24 cellular contexts compared by ENCODE assay signal in genomic region chrX:43345166-43345565, GRCh38.
DNase-seq lines count a peak whose midpoint lies in the region; ATAC-seq and TF ChIP-seq lines count a peak whose summit lies in the region.
"Had no signal": no experiment of that assay in that cellular context is flagged by ENCODE, and none has a peak within 500 bp of the region (broad histone marks: within the 10 kb centered on the region; RNA-seq: fewer than 3 reads in every experiment).

No MANE protein-coding gene starts in this region.

- H3K27me3 ChIP-seq in right lobe of liver: peaks cover 0 to 4% of the 10 kb centered on the region in 2 donors
- H3K27me3 ChIP-seq in right atrium auricular region: no peaks in the 10 kb centered on the region
- H3K27me3 ChIP-seq: esophagus muscularis mucosa had no signal

- H3K4me3 Mint-ChIP-seq in activated CD8-positive, alpha-beta T cell treated with anti-CD3 and anti-CD28 coated beads for 36 hours: no peak overlapping the region
- no peak overlapping the region for H3K4me3 Mint-ChIP-seq in activated CD8-positive, alpha-beta T cell treated with anti-CD3 and anti-CD28 coated beads, Interleukin-2, amount 10 ng/mL, durations not matched to agents 7 days and 5 days
- no peak overlapping the region for H3K4me3 Mint-ChIP-seq in activated T-helper 17 cell treated with anti-CD3 and anti-CD28 coated beads, Interleukin-2, amount 50 U/mL, for 72 hours
- H3K4me3 Mint-ChIP-seq: CD8-positive, alpha-beta T cell; dendritic cell treated with granulocyte-macrophage colony-stimulating factor and Interleukin-4, amounts not matched to agents 40 ng/mL and 50 ng/mL, for 4 days; nephron progenitor cell had no signal

- POLR2A ChIA-PET in activated CD8-positive, alpha-beta T cell treated with anti-CD3 and anti-CD28 coated beads for 36 hours (lab: Charles Lee): no interaction called here
- POLR2A ChIA-PET in activated CD8-positive, alpha-beta T cell treated with anti-CD3 and anti-CD28 coated beads, Interleukin-2, amount 10 ng/mL, durations not matched to agents 7 days and 5 days (lab: Charles Lee): no interaction called here

- H3K36me3 ChIP-seq in right lobe of liver (no peaks in the 10 kb centered on the region), right atrium auricular region (no peaks in the 10 kb centered on the region)
- H3K36me3 ChIP-seq: esophagus muscularis mucosa, spleen had no signal

- CTCF ChIA-PET in activated CD8-positive, alpha-beta T cell treated with anti-CD3 and anti-CD28 coated beads for 36 hours (lab: Charles Lee): no interaction called here
- CTCF ChIA-PET in activated CD8-positive, alpha-beta T cell treated with anti-CD3 and anti-CD28 coated beads, Interleukin-2, amount 10 ng/mL, durations not matched to agents 7 days and 5 days (lab: Charles Lee): interaction anchor here (1.2 kb wide), 1 partner anchor 12 kb away, joined by 3 read pairs; no protein-coding TSS in a partner anchor

- no peak overlapping the region for H3K4me3 ChIP-seq in right lobe of liver
- no peak overlapping the region for H3K4me3 ChIP-seq in right atrium auricular region
- H3K4me3 ChIP-seq: esophagus muscularis mucosa, spleen had no signal

- H3K9me3 Mint-ChIP-seq in activated CD8-positive, alpha-beta T cell treated with anti-CD3 and anti-CD28 coated beads for 36 hours: no peaks in the 10 kb centered on the region
- H3K9me3 Mint-ChIP-seq in activated CD8-positive, alpha-beta T cell treated with anti-CD3 and anti-CD28 coated beads, Interleukin-2, amount 10 ng/mL, durations not matched to agents 7 days and 5 days (ENCODE audit: insufficient read depth): no peaks in the 10 kb centered on the region
- no peaks in the 10 kb centered on the region for H3K9me3 Mint-ChIP-seq in activated T-helper 17 cell treated with anti-CD3 and anti-CD28 coated beads, Interleukin-2, amount 50 U/mL, for 72 hours
- H3K9me3 Mint-ChIP-seq: CD8-positive, alpha-beta T cell; dendritic cell treated with granulocyte-macrophage colony-stimulating factor and Interleukin-4, amounts not matched to agents 40 ng/mL and 50 ng/mL, for 4 days had no signal

- ATAC-seq in activated CD8-positive, alpha-beta T cell treated with anti-CD3 and anti-CD28 coated beads for 36 hours: no peak
- no peak for ATAC-seq in activated CD8-positive, alpha-beta T cell treated with anti-CD3 and anti-CD28 coated beads, Interleukin-2, amount 10 ng/mL, durations not matched to agents 7 days and 5 days
- ATAC-seq in HG02884 (IDR thresholded peaks at IDR 0.05; ENCODE audit: unreplicated experiment): peak; percentile 39
- no peak for ATAC-seq in activated T-helper 17 cell treated with anti-CD3 and anti-CD28 coated beads, Interleukin-2, amount 50 U/mL, for 72 hours (replicated peaks)
- ATAC-seq in right lobe of liver: no peak
- no peak for ATAC-seq in GM18858 (IDR thresholded peaks at IDR 0.05; ENCODE audit: unreplicated experiment)
- ATAC-seq: CD8-positive, alpha-beta T cell had no signal

- DNase-seq in activated CD8-positive, alpha-beta T cell treated with anti-CD3 and anti-CD28 coated beads for 36 hours: no peak
- no peak for DNase-seq in activated CD8-positive, alpha-beta T cell treated with anti-CD3 and anti-CD28 coated beads, Interleukin-2, amount 10 ng/mL, durations not matched to agents 7 days and 5 days
- no peak for DNase-seq in right lobe of liver
- no peak for DNase-seq in right atrium auricular region (ENCODE audit: low spot score)
- DNase-seq in GM10266 (ENCODE audit: extremely low spot score): no peak
- DNase-seq: 8988T; activated gamma-delta T cell treated with Interleukin-2 at 50 U/mL for 16 hours; activated T-cell treated with anti-CD3 and anti-CD28 coated beads, Interleukin-2, amount 50 U/mL, for 1 hour; caudate nucleus; CD8-positive, alpha-beta T cell; DMS 273 treated with DMSO at 0.1 percent for 48 hours; H7; NCI-H1436; NCI-H345; NCI-H82; nephron progenitor cell; retina; spleen had no signal

- no peaks in the 10 kb centered on the region for H3K27me3 Mint-ChIP-seq in activated CD8-positive, alpha-beta T cell treated with anti-CD3 and anti-CD28 coated beads for 36 hours
- no peaks in the 10 kb centered on the region for H3K27me3 Mint-ChIP-seq in activated CD8-positive, alpha-beta T cell treated with anti-CD3 and anti-CD28 coated beads, Interleukin-2, amount 10 ng/mL, durations not matched to agents 7 days and 5 days (ENCODE audit: low read depth)
- H3K27me3 Mint-ChIP-seq in activated T-helper 17 cell treated with anti-CD3 and anti-CD28 coated beads, Interleukin-2, amount 50 U/mL, for 72 hours: no peaks in the 10 kb centered on the region
- H3K27me3 Mint-ChIP-seq: dendritic cell treated with granulocyte-macrophage colony-stimulating factor and Interleukin-4, amounts not matched to agents 40 ng/mL and 50 ng/mL, for 4 days had no signal

- no peak for TF ChIP-seq CTCF in activated CD8-positive, alpha-beta T cell treated with anti-CD3 and anti-CD28 coated beads for 36 hours (IDR thresholded peaks at IDR 0.05)
- TF ChIP-seq CTCF in right lobe of liver (IDR thresholded peaks at IDR 0.05) (no peak), right atrium auricular region (IDR thresholded peaks at IDR 0.05) (no peak), GM10266 (IDR thresholded peaks at IDR 0.05; ENCODE audit: control insufficient read depth, insufficient read depth, low read depth, missing control alignments) (no peak)

- TF ChIP-seq POLR2A in right lobe of liver (IDR thresholded peaks at IDR 0.05): no peak

- H3K9me3 ChIP-seq in right lobe of liver (no peaks in the 10 kb centered on the region), right atrium auricular region (no peaks in the 10 kb centered on the region)
- H3K9me3 ChIP-seq: esophagus muscularis mucosa, spleen had no signal

- WGBS in right lobe of liver (ENCODE audit: insufficient coverage, low coverage, low lambda C conversion rate, missing lambda C conversion rate): 62% methylated on average over 2 of the region's 2 CpGs

- H3K4me1 ChIP-seq in right lobe of liver (no peaks in the 10 kb centered on the region), right atrium auricular region (no peaks in the 10 kb centered on the region)
- H3K4me1 ChIP-seq: esophagus muscularis mucosa, spleen had no signal

- H3K36me3 Mint-ChIP-seq in activated CD8-positive, alpha-beta T cell treated with anti-CD3 and anti-CD28 coated beads for 36 hours (ENCODE audit: low read depth): no peaks in the 10 kb centered on the region
- H3K36me3 Mint-ChIP-seq in activated CD8-positive, alpha-beta T cell treated with anti-CD3 and anti-CD28 coated beads, Interleukin-2, amount 10 ng/mL, durations not matched to agents 7 days and 5 days (ENCODE audit: low read depth): no peaks in the 10 kb centered on the region
- no peaks in the 10 kb centered on the region for H3K36me3 Mint-ChIP-seq in activated T-helper 17 cell treated with anti-CD3 and anti-CD28 coated beads, Interleukin-2, amount 50 U/mL, for 72 hours (ENCODE audit: low read depth)
- H3K36me3 Mint-ChIP-seq: CD8-positive, alpha-beta T cell had no signal

- peaks cover 7% of the 10 kb centered on the region for H3K4me1 Mint-ChIP-seq in activated CD8-positive, alpha-beta T cell treated with anti-CD3 and anti-CD28 coated beads for 36 hours (ENCODE audit: low read depth)
- H3K4me1 Mint-ChIP-seq in activated CD8-positive, alpha-beta T cell treated with anti-CD3 and anti-CD28 coated beads, Interleukin-2, amount 10 ng/mL, durations not matched to agents 7 days and 5 days (ENCODE audit: low read depth): no peaks in the 10 kb centered on the region
- H3K4me1 Mint-ChIP-seq in activated T-helper 17 cell treated with anti-CD3 and anti-CD28 coated beads, Interleukin-2, amount 50 U/mL, for 72 hours: no peaks in the 10 kb centered on the region
- H3K4me1 Mint-ChIP-seq: nephron progenitor cell had no signal

- H3K27ac Mint-ChIP-seq in activated CD8-positive, alpha-beta T cell treated with anti-CD3 and anti-CD28 coated beads for 36 hours: peak overlapping the region; percentile 27
- no peak overlapping the region for H3K27ac Mint-ChIP-seq in activated CD8-positive, alpha-beta T cell treated with anti-CD3 and anti-CD28 coated beads, Interleukin-2, amount 10 ng/mL, durations not matched to agents 7 days and 5 days
- peak overlapping the region; percentile 22 for H3K27ac Mint-ChIP-seq in activated T-helper 17 cell treated with anti-CD3 and anti-CD28 coated beads, Interleukin-2, amount 50 U/mL, for 72 hours
- H3K27ac Mint-ChIP-seq: CD8-positive, alpha-beta T cell; dendritic cell treated with granulocyte-macrophage colony-stimulating factor and Interleukin-4, amounts not matched to agents 40 ng/mL and 50 ng/mL, for 4 days; nephron progenitor cell had no signal

- H3K27ac ChIP-seq in right lobe of liver (no peak overlapping the region), right atrium auricular region (no peak overlapping the region)
- H3K27ac ChIP-seq: esophagus muscularis mucosa, HL-60, spleen had no signal

- intact Hi-C loops in activated CD8-positive, alpha-beta T cell treated with anti-CD3 and anti-CD28 coated beads for 36 hours (cut with micrococcal nuclease): loop anchor here (5.0 kb wide), 1 partner anchor 212 kb away; no protein-coding TSS in a partner anchor
- intact Hi-C loops in right lobe of liver (cut with DNase I): no loop called here
